ENCODE assay signal across 8 cellular contexts in the genomic region with DNA sequence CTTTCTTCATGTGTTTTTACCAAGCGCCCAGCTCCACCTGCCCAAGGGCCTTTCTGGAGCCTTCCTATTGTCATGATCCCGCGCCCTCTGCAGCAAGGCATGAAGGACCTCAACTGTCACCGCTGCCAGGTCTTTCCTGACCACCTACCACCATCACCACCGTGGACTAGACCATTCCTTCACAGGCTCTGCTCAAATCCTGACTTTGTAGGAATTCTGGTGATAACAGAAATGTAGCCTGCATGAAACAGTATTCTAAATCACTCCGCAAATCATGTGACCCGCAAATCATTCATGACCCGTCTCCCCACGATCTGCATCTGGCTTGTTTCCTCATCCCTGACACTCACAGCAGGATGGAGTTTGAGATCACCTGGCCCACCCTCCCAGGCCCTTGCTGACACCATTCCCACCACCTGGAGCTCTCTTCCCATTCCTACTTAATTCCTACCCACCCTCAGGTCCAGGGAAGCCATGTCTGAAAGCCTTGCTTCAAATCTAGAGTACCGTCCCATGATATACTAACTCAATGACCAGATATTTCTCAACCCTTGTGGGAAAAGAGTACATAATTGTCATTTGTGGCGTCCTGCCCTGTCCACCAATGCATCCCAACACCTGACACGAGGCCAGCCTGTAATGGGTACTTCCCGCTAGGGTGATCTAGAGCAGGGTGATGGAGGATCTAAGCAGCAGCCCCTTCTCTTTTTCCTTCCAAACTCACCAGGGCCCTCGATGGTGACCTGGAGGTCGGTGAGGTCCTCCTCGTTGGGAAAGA. TPM values are rescaled to one million over a fixed set of nuclear protein-coding genes. Genes with fewer than 3 reads are reported as not detected.
A peak's percentile ranks its signal among the peaks of the same experiment; 100 is the strongest.
DNase-seq lines count a peak whose midpoint lies in the region; ATAC-seq lines count a peak whose summit lies in the region.

No MANE protein-coding gene starts in this region.

- H3K9me3 Mint-ChIP-seq in activated T-cell treated with anti-CD3 and anti-CD28 coated beads, Interleukin-2, amount 50 U/mL, for 24 hours: peaks cover 10% of the 10 kb centered on the region
- no peaks in the 10 kb centered on the region for H3K9me3 Mint-ChIP-seq in activated T-helper 17 cell treated with anti-CD3 and anti-CD28 coated beads, Interleukin-2, amount 50 U/mL, for 72 hours
- H3K9me3 Mint-ChIP-seq in immature natural killer cell: no peaks in the 10 kb centered on the region

- H3K4me3 ChIP-seq in thymus (ENCODE audit: low read length): peak overlapping the region; percentile 85

- no peak for DNase-seq in activated T-cell treated with anti-CD3 and anti-CD28 coated beads, Interleukin-2, amount 50 U/mL, for 24 hours
- no peak for DNase-seq in activated T-cell treated with anti-CD3 and anti-CD28 coated beads for 4 hours
- DNase-seq in immature natural killer cell: no peak
- no peak for DNase-seq in NCI-H146 (lab: John Stamatoyannopoulos, UW)
- DNase-seq in NCI-H748 (lab: John Stamatoyannopoulos, UW; ENCODE audit: unreplicated experiment): no peak
- no peak for DNase-seq in cerebellar nuclear complex (lab: John Stamatoyannopoulos, UW)

- H3K9me3 ChIP-seq in thymus (ENCODE audit: control insufficient read depth): peaks cover 1% of the 10 kb centered on the region

- peaks cover 38% of the 10 kb centered on the region for H3K36me3 ChIP-seq in thymus (ENCODE audit: control insufficient read depth, insufficient read depth)

- H3K4me1 Mint-ChIP-seq in activated T-cell treated with anti-CD3 and anti-CD28 coated beads, Interleukin-2, amount 50 U/mL, for 24 hours (ENCODE audit: low read depth): peaks cover 41% of the 10 kb centered on the region
- H3K4me1 Mint-ChIP-seq in activated T-helper 17 cell treated with anti-CD3 and anti-CD28 coated beads, Interleukin-2, amount 50 U/mL, for 72 hours: peaks cover 14% of the 10 kb centered on the region
- peaks cover 32 to 35% of the 10 kb centered on the region in 2 donors for H3K4me1 Mint-ChIP-seq in immature natural killer cell

- no peaks in the 10 kb centered on the region for H3K27me3 ChIP-seq in thymus (ENCODE audit: control insufficient read depth, insufficient read depth)

- peaks cover 17% of the 10 kb centered on the region for H3K4me1 ChIP-seq in thymus (ENCODE audit: control insufficient read depth, insufficient read depth, low read length)

- no peak overlapping the region for H3K27ac ChIP-seq in thymus (ENCODE audit: low read depth)

- H3K27ac Mint-ChIP-seq in activated T-cell treated with anti-CD3 and anti-CD28 coated beads, Interleukin-2, amount 50 U/mL, for 24 hours: peak overlapping the region; percentile 92
- peak overlapping the region; percentile 90 for H3K27ac Mint-ChIP-seq in activated T-helper 17 cell treated with anti-CD3 and anti-CD28 coated beads, Interleukin-2, amount 50 U/mL, for 72 hours
- peak overlapping the region; percentile 73 to 99 (median 86) for H3K27ac Mint-ChIP-seq in immature natural killer cell

- peaks cover 65% of the 10 kb centered on the region for H3K36me3 Mint-ChIP-seq in activated T-cell treated with anti-CD3 and anti-CD28 coated beads, Interleukin-2, amount 50 U/mL, for 24 hours (ENCODE audit: low read depth)
- peaks cover 67% of the 10 kb centered on the region for H3K36me3 Mint-ChIP-seq in activated T-helper 17 cell treated with anti-CD3 and anti-CD28 coated beads, Interleukin-2, amount 50 U/mL, for 72 hours (ENCODE audit: low read depth)
- peaks cover 0 to 32% (median 15%) of the 10 kb centered on the region in 3 donors for H3K36me3 Mint-ChIP-seq in immature natural killer cell

- no peaks in the 10 kb centered on the region for H3K27me3 Mint-ChIP-seq in activated T-cell treated with anti-CD3 and anti-CD28 coated beads, Interleukin-2, amount 50 U/mL, for 24 hours
- H3K27me3 Mint-ChIP-seq in activated T-helper 17 cell treated with anti-CD3 and anti-CD28 coated beads, Interleukin-2, amount 50 U/mL, for 72 hours: no peaks in the 10 kb centered on the region
- H3K27me3 Mint-ChIP-seq in immature natural killer cell (ENCODE audit: low read depth in 3 of 3): peaks cover 11 to 18% (median 14%) of the 10 kb centered on the region in 3 donors

- ATAC-seq in activated T-helper 17 cell treated with anti-CD3 and anti-CD28 coated beads, Interleukin-2, amount 50 U/mL, for 72 hours (replicated peaks): no peak

- peak overlapping the region; percentile 92 for H3K4me3 Mint-ChIP-seq in activated T-cell treated with anti-CD3 and anti-CD28 coated beads, Interleukin-2, amount 50 U/mL, for 24 hours
- peak overlapping the region; percentile 97 for H3K4me3 Mint-ChIP-seq in activated T-helper 17 cell treated with anti-CD3 and anti-CD28 coated beads, Interleukin-2, amount 50 U/mL, for 72 hours
- H3K4me3 Mint-ChIP-seq in immature natural killer cell: peak overlapping the region; percentile 78 to 91 (median 83)

- 85% methylated on average over 16 of the region's 16 CpGs for WGBS in thymus

RNA-seq across cellular contexts. Expression of gene UBE2S, which starts 1.3 kb away (rescaled TPM):
- total RNA-seq in activated T-helper 17 cell treated with anti-CD3 and anti-CD28 coated beads, Interleukin-2, amount 50 U/mL, for 72 hours: 100 to 1,000 TPM; 183 to 343 TPM
- 10 to 100 TPM; 40.2 to 72.1 (median 47.0) TPM for polyA plus RNA-seq in immature natural killer cell
- polyA plus RNA-seq in thymus: 14.6 TPM

RNA-seq across cellular contexts. Expression of gene RPL28, which starts 20.5 kb away (rescaled TPM):
- total RNA-seq in activated T-helper 17 cell treated with anti-CD3 and anti-CD28 coated beads, Interleukin-2, amount 50 U/mL, for 72 hours: 1,000 to 10,000 TPM; 2,155 to 2,438 TPM
- polyA plus RNA-seq in immature natural killer cell (100 to 1,000 TPM; 118 to 365 (median 350) TPM), thymus (2,578 TPM)

RNA-seq across cellular contexts. Expression of gene TMEM238, which starts 22.2 kb away (rescaled TPM):
- 10 to 100 TPM in 1 of 2 donors, 1 to 10 TPM in 1; 7.2 to 11.5 TPM for total RNA-seq in activated T-helper 17 cell treated with anti-CD3 and anti-CD28 coated beads, Interleukin-2, amount 50 U/mL, for 72 hours
- polyA plus RNA-seq in immature natural killer cell (1 to 10 TPM in 1 of 3 donors, not detected in 2; 1.0 TPM), thymus (0.23 TPM)

RNA-seq across cellular contexts. Expression of gene TMEM190, which starts 29.7 kb away (rescaled TPM):
- not detected for total RNA-seq in activated T-helper 17 cell treated with anti-CD3 and anti-CD28 coated beads, Interleukin-2, amount 50 U/mL, for 72 hours
- polyA plus RNA-seq in immature natural killer cell (not detected), thymus (3.4 TPM)

RNA-seq across cellular contexts. Expression of gene IL11, which starts 36.0 kb away (rescaled TPM):
- under 1 TPM; 0.15 to 0.95 TPM for total RNA-seq in activated T-helper 17 cell treated with anti-CD3 and anti-CD28 coated beads, Interleukin-2, amount 50 U/mL, for 72 hours
- polyA plus RNA-seq in immature natural killer cell (not detected), thymus (1.5 TPM)
